Comparison of ENCODE assay signal across 7 cellular contexts in the genomic region with DNA sequence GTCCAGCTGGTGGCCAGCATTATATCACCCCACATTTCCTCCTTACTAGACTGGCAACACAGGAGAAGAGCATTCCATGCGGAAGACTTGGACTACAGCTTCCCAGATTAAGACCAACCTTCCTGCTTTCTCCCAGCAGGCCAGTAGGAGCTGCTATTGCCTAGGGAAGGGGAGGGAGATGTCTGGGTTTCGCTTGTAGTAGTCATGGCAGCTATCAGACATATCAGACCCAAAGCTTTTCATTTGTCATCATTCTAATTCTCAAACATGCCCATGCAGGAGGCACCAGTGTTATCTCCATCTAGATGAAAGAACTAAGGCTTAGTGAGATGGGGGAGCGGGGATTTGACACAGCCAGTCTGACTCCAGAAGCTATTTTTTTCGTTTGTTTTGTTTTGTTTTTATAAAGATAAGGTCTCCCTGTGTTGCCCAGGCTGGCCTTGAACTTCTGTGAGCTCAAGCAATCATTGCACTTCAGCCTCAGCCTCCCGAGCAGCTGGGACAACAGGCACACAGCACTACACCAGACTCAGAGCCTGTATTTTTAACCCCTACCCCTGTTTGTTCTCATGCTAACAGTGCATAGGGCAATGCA. TPM values are rescaled to one million over a fixed set of nuclear protein-coding genes. Genes with fewer than 3 reads are reported as not detected.
DNase-seq lines count a peak whose midpoint lies in the region; ATAC-seq and TF ChIP-seq lines count a peak whose summit lies in the region.

No MANE protein-coding gene starts in this region.

- peak; percentile 82 for DNase-seq in ELF-1 (ENCODE audit: low read depth, low spot score)
- DNase-seq in Kasumi-1 (lab: John Stamatoyannopoulos, UW): peak; percentile 56 to 60
- peak; percentile 69 for DNase-seq in epithelial cell of prostate (ENCODE audit: low read depth, low spot score)
- peak; percentile 33 for DNase-seq in mucosa of gallbladder (ENCODE audit: low spot score)

- H3K27ac ChIP-seq in epithelial cell of prostate: no peak overlapping the region

- peak; percentile 95 for ATAC-seq in SK-N-SH treated with all-trans-retinoic acid at 6 μM for 48 hours
- ATAC-seq in GM18520 (IDR thresholded peaks at IDR 0.05; ENCODE audit: unreplicated experiment): no peak
- no peak for ATAC-seq in HG02981 (IDR thresholded peaks at IDR 0.05; ENCODE audit: unreplicated experiment)

TF ChIP-seq in SK-N-SH treated with all-trans-retinoic acid at 6 μM for 48 hours, 23 proteins besides CTCF, POLR2A, EP300 and RAD21:
- TF ChIP-seq ZFP30 (CRISPR knock-in tag; IDR thresholded peaks at IDR 0.05) (no peak), SNAI2 (CRISPR knock-in tag; IDR thresholded peaks at IDR 0.05) (no peak), TCF4 (CRISPR knock-in tag; IDR thresholded peaks at IDR 0.05; ENCODE audit: borderline replicate concordance) (no peak), ZNF565 (CRISPR knock-in tag; conservative IDR thresholded peaks at IDR 0.05; ENCODE audit: low read depth) (no peak), BACH2 (CRISPR knock-in tag; IDR thresholded peaks at IDR 0.05; ENCODE audit: borderline replicate concordance) (no peak), OSR1 (CRISPR knock-in tag; IDR thresholded peaks at IDR 0.05) (no peak), GLIS3 (CRISPR knock-in tag; IDR thresholded peaks at IDR 0.05) (no peak), PPARA (CRISPR knock-in tag; IDR thresholded peaks at IDR 0.05; ENCODE audit: borderline replicate concordance) (no peak), ZNF8 (CRISPR knock-in tag; IDR thresholded peaks at IDR 0.05) (no peak), ESRRG (CRISPR knock-in tag; IDR thresholded peaks at IDR 0.05) (no peak), CSDC2 (CRISPR knock-in tag; IDR thresholded peaks at IDR 0.05) (no peak), RARB (CRISPR knock-in tag; IDR thresholded peaks at IDR 0.05) (no peak), ISL1 (CRISPR knock-in tag; IDR thresholded peaks at IDR 0.05) (no peak), ARNTL (CRISPR knock-in tag; IDR thresholded peaks at IDR 0.05; ENCODE audit: borderline replicate concordance, low read depth) (no peak)
- TF ChIP-seq, protein P1, sequence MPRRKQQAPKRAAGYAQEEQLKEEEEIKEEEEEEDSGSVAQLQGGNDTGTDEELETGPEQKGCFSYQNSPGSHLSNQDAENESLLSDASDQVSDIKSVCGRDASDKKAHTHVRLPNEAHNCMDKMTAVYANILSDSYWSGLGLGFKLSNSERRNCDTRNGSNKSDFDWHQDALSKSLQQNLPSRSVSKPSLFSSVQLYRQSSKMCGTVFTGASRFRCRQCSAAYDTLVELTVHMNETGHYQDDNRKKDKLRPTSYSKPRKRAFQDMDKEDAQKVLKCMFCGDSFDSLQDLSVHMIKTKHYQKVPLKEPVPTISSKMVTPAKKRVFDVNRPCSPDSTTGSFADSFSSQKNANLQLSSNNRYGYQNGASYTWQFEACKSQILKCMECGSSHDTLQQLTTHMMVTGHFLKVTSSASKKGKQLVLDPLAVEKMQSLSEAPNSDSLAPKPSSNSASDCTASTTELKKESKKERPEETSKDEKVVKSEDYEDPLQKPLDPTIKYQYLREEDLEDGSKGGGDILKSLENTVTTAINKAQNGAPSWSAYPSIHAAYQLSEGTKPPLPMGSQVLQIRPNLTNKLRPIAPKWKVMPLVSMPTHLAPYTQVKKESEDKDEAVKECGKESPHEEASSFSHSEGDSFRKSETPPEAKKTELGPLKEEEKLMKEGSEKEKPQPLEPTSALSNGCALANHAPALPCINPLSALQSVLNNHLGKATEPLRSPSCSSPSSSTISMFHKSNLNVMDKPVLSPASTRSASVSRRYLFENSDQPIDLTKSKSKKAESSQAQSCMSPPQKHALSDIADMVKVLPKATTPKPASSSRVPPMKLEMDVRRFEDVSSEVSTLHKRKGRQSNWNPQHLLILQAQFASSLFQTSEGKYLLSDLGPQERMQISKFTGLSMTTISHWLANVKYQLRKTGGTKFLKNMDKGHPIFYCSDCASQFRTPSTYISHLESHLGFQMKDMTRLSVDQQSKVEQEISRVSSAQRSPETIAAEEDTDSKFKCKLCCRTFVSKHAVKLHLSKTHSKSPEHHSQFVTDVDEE (CRISPR knock-in tag; IDR thresholded peaks at IDR 0.05): no peak
- TF ChIP-seq, protein P2, sequence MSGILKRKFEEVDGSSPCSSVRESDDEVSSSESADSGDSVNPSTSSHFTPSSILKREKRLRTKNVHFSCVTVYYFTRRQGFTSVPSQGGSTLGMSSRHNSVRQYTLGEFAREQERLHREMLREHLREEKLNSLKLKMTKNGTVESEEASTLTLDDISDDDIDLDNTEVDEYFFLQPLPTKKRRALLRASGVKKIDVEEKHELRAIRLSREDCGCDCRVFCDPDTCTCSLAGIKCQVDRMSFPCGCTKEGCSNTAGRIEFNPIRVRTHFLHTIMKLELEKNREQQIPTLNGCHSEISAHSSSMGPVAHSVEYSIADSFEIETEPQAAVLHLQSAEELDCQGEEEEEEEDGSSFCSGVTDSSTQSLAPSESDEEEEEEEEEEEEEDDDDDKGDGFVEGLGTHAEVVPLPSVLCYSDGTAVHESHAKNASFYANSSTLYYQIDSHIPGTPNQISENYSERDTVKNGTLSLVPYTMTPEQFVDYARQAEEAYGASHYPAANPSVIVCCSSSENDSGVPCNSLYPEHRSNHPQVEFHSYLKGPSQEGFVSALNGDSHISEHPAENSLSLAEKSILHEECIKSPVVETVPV (CRISPR knock-in tag; IDR thresholded peaks at IDR 0.05): no peak
- TF ChIP-seq, protein P3, sequence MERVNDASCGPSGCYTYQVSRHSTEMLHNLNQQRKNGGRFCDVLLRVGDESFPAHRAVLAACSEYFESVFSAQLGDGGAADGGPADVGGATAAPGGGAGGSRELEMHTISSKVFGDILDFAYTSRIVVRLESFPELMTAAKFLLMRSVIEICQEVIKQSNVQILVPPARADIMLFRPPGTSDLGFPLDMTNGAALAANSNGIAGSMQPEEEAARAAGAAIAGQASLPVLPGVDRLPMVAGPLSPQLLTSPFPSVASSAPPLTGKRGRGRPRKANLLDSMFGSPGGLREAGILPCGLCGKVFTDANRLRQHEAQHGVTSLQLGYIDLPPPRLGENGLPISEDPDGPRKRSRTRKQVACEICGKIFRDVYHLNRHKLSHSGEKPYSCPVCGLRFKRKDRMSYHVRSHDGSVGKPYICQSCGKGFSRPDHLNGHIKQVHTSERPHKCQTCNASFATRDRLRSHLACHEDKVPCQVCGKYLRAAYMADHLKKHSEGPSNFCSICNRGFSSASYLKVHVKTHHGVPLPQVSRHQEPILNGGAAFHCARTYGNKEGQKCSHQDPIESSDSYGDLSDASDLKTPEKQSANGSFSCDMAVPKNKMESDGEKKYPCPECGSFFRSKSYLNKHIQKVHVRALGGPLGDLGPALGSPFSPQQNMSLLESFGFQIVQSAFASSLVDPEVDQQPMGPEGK (CRISPR knock-in tag; IDR thresholded peaks at IDR 0.05; ENCODE audit: borderline replicate concordance): no peak
- TF ChIP-seq, protein P4, sequence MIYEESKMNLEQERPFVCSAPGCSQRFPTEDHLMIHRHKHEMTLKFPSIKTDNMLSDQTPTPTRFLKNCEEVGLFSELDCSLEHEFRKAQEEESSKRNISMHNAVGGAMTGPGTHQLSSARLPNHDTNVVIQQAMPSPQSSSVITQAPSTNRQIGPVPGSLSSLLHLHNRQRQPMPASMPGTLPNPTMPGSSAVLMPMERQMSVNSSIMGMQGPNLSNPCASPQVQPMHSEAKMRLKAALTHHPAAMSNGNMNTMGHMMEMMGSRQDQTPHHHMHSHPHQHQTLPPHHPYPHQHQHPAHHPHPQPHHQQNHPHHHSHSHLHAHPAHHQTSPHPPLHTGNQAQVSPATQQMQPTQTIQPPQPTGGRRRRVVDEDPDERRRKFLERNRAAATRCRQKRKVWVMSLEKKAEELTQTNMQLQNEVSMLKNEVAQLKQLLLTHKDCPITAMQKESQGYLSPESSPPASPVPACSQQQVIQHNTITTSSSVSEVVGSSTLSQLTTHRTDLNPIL (CRISPR knock-in tag; IDR thresholded peaks at IDR 0.05; ENCODE audit: low read depth): no peak
- TF ChIP-seq, protein P5, sequence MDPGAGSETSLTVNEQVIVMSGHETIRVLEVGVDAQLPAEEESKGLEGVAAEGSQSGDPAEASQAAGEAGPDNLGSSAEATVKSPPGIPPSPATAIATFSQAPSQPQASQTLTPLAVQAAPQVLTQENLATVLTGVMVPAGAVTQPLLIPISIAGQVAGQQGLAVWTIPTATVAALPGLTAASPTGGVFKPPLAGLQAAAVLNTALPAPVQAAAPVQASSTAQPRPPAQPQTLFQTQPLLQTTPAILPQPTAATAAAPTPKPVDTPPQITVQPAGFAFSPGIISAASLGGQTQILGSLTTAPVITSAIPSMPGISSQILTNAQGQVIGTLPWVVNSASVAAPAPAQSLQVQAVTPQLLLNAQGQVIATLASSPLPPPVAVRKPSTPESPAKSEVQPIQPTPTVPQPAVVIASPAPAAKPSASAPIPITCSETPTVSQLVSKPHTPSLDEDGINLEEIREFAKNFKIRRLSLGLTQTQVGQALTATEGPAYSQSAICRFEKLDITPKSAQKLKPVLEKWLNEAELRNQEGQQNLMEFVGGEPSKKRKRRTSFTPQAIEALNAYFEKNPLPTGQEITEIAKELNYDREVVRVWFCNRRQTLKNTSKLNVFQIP (CRISPR knock-in tag; IDR thresholded peaks at IDR 0.05; ENCODE audit: borderline replicate concordance, low read depth): no peak

RNA-seq across cellular contexts. Expression of a gene that starts 4.5 kb away (rescaled TPM):
- total RNA-seq in mucosa of gallbladder: 19.0 TPM

RNA-seq across cellular contexts. Expression of a gene that starts 51.5 kb away (rescaled TPM):
- not detected for total RNA-seq in mucosa of gallbladder
